ENCODE assay signal across 1 cellular context in the genomic region with DNA sequence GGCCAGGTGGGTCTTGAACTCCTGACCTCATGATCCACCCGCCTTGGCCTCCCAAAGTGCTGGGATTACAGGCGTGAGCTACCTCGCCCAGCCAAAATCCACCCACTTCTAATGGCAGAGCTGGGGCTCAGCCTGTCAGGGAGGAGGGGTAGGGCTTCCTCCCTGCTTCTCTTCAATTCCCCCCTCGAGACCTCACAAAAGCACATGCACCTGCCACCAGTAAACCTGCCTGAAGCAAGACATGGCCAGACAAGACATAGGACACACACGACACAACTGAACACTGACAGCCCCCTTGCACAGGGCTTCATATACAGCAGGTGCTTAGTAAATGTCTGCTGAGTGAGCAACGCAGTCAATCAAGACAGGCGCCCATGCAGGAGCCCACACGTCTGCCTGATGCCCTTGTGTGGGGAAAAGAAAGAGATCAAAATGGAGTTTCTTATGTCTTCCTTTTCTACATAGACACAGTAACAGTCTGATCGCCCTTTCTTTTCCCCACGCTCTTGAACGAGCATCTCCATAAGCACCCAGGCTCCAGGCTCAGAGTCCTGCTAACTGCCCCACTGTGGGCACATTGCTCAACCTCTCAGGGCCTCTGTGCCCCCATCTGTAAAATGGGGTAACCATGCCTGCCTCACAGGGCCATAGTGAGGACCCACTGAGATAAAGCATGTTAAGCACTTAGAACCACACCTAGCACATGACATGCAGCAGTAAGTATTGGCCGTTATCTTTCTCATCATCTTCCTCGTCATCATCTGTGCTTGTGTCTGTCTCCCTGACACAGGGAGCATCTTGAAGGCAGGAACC.
A peak's percentile ranks its signal among the peaks of the same experiment; 100 is the strongest.
TF ChIP-seq lines count a peak whose summit lies in the region.

No MANE protein-coding gene starts in this region.

TF ChIP-seq in K562, 482 proteins besides CTCF, POLR2A, EP300 and RAD21 (continued from another document and continues in another):
- TF ChIP-seq, protein P1, sequence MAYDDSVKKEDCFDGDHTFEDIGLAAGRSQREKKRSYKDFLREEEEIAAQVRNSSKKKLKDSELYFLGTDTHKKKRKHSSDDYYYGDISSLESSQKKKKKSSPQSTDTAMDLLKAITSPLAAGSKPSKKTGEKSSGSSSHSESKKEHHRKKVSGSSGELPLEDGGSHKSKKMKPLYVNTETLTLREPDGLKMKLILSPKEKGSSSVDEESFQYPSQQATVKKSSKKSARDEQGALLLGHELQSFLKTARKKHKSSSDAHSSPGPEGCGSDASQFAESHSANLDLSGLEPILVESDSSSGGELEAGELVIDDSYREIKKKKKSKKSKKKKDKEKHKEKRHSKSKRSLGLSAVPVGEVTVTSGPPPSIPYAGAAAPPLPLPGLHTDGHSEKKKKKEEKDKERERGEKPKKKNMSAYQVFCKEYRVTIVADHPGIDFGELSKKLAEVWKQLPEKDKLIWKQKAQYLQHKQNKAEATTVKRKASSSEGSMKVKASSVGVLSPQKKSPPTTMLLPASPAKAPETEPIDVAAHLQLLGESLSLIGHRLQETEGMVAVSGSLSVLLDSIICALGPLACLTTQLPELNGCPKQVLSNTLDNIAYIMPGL (CRISPR knock-in tag; IDR thresholded peaks at IDR 0.05): no peak
- TF ChIP-seq ZNF75A (CRISPR knock-in tag; IDR thresholded peaks at IDR 0.05) (no peak), ZBTB7A (IDR thresholded peaks at IDR 0.05; ENCODE audit: borderline replicate concordance, control insufficient read depth, low read depth, low read length) (no peak), ZFPM2 (CRISPR knock-in tag; IDR thresholded peaks at IDR 0.05) (no peak), EGR1 (conservative IDR thresholded peaks at IDR 0.05) (no peak), HEY1 (CRISPR knock-in tag; IDR thresholded peaks at IDR 0.05; ENCODE audit: borderline replicate concordance) (no peak), HDAC8 (tag; IDR thresholded peaks at IDR 0.05) (peak; percentile 81), POLR2H (tag; IDR thresholded peaks at IDR 0.05; ENCODE audit: low read depth) (no peak), SMC3 (conservative IDR thresholded peaks at IDR 0.05; ENCODE audit: insufficient read depth, low read depth, low read length) (no peak), E2F3 (CRISPR knock-in tag; IDR thresholded peaks at IDR 0.05) (no peak; the same call in 1 of the 2 replicates), YBX1 (IDR thresholded peaks at IDR 0.05) (no peak), WHSC1 (IDR thresholded peaks at IDR 0.05; ENCODE audit: low read length) (no peak), POLR2AphosphoS5 (IDR thresholded peaks at IDR 0.05; ENCODE audit: control insufficient read depth, insufficient read depth, low read depth, low read length) (no peak), NFRKB (IDR thresholded peaks at IDR 0.05; ENCODE audit: low read depth) (no peak), ZNF584 (CRISPR knock-in tag; IDR thresholded peaks at IDR 0.05; ENCODE audit: low read depth) (0 out of 2 replicates have a peak, but pooled peaks have one; percentile 22), FOXM1 (IDR thresholded peaks at IDR 0.05; ENCODE audit: low read depth) (no peak), FOXM1 (CRISPR knock-in tag; IDR thresholded peaks at IDR 0.05; ENCODE audit: low read depth) (no peak), SMAD4 (CRISPR knock-in tag; conservative IDR thresholded peaks at IDR 0.05) (peak; percentile 62)
- TF ChIP-seq, protein P2, sequence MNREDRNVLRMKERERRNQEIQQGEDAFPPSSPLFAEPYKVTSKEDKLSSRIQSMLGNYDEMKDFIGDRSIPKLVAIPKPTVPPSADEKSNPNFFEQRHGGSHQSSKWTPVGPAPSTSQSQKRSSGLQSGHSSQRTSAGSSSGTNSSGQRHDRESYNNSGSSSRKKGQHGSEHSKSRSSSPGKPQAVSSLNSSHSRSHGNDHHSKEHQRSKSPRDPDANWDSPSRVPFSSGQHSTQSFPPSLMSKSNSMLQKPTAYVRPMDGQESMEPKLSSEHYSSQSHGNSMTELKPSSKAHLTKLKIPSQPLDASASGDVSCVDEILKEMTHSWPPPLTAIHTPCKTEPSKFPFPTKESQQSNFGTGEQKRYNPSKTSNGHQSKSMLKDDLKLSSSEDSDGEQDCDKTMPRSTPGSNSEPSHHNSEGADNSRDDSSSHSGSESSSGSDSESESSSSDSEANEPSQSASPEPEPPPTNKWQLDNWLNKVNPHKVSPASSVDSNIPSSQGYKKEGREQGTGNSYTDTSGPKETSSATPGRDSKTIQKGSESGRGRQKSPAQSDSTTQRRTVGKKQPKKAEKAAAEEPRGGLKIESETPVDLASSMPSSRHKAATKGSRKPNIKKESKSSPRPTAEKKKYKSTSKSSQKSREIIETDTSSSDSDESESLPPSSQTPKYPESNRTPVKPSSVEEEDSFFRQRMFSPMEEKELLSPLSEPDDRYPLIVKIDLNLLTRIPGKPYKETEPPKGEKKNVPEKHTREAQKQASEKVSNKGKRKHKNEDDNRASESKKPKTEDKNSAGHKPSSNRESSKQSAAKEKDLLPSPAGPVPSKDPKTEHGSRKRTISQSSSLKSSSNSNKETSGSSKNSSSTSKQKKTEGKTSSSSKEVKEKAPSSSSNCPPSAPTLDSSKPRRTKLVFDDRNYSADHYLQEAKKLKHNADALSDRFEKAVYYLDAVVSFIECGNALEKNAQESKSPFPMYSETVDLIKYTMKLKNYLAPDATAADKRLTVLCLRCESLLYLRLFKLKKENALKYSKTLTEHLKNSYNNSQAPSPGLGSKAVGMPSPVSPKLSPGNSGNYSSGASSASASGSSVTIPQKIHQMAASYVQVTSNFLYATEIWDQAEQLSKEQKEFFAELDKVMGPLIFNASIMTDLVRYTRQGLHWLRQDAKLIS (CRISPR knock-in tag; IDR thresholded peaks at IDR 0.05): no peak
- TF ChIP-seq, protein P3, sequence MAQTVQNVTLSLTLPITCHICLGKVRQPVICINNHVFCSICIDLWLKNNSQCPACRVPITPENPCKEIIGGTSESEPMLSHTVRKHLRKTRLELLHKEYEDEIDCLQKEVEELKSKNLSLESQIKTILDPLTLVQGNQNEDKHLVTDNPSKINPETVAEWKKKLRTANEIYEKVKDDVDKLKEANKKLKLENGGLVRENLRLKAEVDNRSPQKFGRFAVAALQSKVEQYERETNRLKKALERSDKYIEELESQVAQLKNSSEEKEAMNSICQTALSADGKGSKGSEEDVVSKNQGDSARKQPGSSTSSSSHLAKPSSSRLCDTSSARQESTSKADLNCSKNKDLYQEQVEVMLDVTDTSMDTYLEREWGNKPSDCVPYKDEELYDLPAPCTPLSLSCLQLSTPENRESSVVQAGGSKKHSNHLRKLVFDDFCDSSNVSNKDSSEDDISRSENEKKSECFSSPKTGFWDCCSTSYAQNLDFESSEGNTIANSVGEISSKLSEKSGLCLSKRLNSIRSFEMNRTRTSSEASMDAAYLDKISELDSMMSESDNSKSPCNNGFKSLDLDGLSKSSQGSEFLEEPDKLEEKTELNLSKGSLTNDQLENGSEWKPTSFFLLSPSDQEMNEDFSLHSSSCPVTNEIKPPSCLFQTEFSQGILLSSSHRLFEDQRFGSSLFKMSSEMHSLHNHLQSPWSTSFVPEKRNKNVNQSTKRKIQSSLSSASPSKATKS (CRISPR knock-in tag; IDR thresholded peaks at IDR 0.05): no peak
- TF ChIP-seq, protein P4, sequence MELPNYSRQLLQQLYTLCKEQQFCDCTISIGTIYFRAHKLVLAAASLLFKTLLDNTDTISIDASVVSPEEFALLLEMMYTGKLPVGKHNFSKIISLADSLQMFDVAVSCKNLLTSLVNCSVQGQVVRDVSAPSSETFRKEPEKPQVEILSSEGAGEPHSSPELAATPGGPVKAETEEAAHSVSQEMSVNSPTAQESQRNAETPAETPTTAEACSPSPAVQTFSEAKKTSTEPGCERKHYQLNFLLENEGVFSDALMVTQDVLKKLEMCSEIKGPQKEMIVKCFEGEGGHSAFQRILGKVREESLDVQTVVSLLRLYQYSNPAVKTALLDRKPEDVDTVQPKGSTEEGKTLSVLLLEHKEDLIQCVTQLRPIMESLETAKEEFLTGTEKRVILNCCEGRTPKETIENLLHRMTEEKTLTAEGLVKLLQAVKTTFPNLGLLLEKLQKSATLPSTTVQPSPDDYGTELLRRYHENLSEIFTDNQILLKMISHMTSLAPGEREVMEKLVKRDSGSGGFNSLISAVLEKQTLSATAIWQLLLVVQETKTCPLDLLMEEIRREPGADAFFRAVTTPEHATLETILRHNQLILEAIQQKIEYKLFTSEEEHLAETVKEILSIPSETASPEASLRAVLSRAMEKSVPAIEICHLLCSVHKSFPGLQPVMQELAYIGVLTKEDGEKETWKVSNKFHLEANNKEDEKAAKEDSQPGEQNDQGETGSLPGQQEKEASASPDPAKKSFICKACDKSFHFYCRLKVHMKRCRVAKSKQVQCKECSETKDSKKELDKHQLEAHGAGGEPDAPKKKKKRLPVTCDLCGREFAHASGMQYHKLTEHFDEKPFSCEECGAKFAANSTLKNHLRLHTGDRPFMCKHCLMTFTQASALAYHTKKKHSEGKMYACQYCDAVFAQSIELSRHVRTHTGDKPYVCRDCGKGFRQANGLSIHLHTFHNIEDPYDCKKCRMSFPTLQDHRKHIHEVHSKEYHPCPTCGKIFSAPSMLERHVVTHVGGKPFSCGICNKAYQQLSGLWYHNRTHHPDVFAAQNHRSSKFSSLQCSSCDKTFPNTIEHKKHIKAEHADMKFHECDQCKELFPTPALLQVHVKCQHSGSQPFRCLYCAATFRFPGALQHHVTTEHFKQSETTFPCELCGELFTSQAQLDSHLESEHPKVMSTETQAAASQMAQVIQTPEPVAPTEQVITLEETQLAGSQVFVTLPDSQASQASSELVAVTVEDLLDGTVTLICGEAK (IDR thresholded peaks at IDR 0.05): no peak
- TF ChIP-seq, protein P4 (CRISPR knock-in tag; IDR thresholded peaks at IDR 0.05): no peak
- TF ChIP-seq, protein P5, sequence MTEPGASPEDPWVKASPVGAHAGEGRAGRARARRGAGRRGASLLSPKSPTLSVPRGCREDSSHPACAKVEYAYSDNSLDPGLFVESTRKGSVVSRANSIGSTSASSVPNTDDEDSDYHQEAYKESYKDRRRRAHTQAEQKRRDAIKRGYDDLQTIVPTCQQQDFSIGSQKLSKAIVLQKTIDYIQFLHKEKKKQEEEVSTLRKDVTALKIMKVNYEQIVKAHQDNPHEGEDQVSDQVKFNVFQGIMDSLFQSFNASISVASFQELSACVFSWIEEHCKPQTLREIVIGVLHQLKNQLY (CRISPR knock-in tag; conservative IDR thresholded peaks at IDR 0.05): no peak
- TF ChIP-seq, protein P6, sequence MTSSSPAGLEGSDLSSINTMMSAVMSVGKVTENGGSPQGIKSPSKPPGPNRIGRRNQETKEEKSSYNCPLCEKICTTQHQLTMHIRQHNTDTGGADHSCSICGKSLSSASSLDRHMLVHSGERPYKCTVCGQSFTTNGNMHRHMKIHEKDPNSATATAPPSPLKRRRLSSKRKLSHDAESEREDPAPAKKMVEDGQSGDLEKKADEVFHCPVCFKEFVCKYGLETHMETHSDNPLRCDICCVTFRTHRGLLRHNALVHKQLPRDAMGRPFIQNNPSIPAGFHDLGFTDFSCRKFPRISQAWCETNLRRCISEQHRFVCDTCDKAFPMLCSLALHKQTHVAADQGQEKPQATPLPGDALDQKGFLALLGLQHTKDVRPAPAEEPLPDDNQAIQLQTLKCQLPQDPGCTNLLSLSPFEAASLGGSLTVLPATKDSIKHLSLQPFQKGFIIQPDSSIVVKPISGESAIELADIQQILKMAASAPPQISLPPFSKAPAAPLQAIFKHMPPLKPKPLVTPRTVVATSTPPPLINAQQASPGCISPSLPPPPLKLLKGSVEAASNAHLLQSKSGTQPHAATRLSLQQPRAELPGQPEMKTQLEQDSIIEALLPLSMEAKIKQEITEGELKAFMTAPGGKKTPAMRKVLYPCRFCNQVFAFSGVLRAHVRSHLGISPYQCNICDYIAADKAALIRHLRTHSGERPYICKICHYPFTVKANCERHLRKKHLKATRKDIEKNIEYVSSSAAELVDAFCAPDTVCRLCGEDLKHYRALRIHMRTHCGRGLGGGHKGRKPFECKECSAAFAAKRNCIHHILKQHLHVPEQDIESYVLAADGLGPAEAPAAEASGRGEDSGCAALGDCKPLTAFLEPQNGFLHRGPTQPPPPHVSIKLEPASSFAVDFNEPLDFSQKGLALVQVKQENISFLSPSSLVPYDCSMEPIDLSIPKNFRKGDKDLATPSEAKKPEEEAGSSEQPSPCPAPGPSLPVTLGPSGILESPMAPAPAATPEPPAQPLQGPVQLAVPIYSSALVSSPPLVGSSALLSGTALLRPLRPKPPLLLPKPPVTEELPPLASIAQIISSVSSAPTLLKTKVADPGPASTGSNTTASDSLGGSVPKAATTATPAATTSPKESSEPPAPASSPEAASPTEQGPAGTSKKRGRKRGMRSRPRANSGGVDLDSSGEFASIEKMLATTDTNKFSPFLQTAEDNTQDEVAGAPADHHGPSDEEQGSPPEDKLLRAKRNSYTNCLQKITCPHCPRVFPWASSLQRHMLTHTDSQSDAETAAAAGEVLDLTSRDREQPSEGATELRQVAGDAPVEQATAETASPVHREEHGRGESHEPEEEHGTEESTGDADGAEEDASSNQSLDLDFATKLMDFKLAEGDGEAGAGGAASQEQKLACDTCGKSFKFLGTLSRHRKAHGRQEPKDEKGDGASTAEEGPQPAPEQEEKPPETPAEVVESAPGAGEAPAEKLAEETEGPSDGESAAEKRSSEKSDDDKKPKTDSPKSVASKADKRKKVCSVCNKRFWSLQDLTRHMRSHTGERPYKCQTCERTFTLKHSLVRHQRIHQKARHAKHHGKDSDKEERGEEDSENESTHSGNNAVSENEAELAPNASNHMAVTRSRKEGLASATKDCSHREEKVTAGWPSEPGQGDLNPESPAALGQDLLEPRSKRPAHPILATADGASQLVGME (CRISPR knock-in tag; IDR thresholded peaks at IDR 0.05): 0 out of 2 replicates have a peak, but pooled peaks have one; percentile 49
- TF ChIP-seq, protein P7, sequence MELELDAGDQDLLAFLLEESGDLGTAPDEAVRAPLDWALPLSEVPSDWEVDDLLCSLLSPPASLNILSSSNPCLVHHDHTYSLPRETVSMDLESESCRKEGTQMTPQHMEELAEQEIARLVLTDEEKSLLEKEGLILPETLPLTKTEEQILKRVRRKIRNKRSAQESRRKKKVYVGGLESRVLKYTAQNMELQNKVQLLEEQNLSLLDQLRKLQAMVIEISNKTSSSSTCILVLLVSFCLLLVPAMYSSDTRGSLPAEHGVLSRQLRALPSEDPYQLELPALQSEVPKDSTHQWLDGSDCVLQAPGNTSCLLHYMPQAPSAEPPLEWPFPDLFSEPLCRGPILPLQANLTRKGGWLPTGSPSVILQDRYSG (tag; conservative IDR thresholded peaks at IDR 0.05; ENCODE audit: low read depth): peak; percentile 89
